Comparison of ENCODE assay signal across 29 cellular contexts in the genomic region with DNA sequence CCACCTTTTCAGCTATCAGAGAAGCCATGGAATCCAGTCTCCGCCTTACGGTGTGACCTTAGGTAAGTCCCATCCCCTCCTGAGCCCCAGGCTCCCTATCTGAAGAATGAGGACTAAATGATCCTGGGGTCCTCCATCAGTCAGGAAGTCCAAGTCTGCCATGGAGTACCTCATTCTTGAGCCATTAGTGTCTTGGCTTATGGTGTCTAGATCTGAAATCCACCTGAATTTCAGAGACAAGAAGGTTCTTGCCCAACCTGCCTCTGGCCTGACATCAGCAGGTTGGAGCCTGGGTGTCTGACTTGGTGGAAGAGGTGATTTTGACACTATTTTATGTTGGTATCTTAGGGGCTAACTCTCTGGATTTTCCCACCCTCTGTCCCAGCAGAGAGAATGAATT. TPM values are rescaled to one million over a fixed set of nuclear protein-coding genes. Genes with fewer than 3 reads are reported as not detected.
"Had no signal": no experiment of that assay in that cellular context is flagged by ENCODE, and none has a peak within 500 bp of the region (broad histone marks: within the 10 kb centered on the region; RNA-seq: fewer than 3 reads in every experiment).

No MANE protein-coding gene starts in this region.

- H3K9me3 Mint-ChIP-seq: activated CD4-positive, alpha-beta T cell treated with anti-CD3 and anti-CD28 coated beads, Interleukin-2, amount 10 ng/mL, durations not matched to agents 24 days and 14 days; activated naive CD8-positive, alpha-beta T cell treated with anti-CD3 and anti-CD28 coated beads, Interleukin-2, amount 50 U/mL, for 24 hours; activated T-cell treated with anti-CD3 and anti-CD28 coated beads, Interleukin-2, amount 50 U/mL, for 24 hours; activated T-helper 2 cell treated with anti-CD3 and anti-CD28 coated beads, Interferon-gamma antibody, Interleukin-2, Interleukin-4, amounts not matched to agents 10 μg/mL and 5 μg/mL and 100 μg/mL, durations not matched to agents 14 hours and 24 hours and 36 hours; central memory CD8-positive, alpha-beta T cell; T-helper 1 cell treated with Interleukin-12 subunit alpha and Interleukin-12 subunit beta and Interleukin-4 antibody, amounts not matched to agents 30 μg/mL and 1 μg/mL, for 36 hours; T-helper 2 cell treated with Interferon-gamma antibody and Interleukin-4, amounts not matched to agents 5 μg/mL and 100 μg/mL, for 36 hours had no signal

- H3K4me2 ChIP-seq: SK-N-SH had no signal

- H3K9ac ChIP-seq: SK-N-SH had no signal

- H3K27ac Mint-ChIP-seq: activated CD4-positive, alpha-beta T cell treated with anti-CD3 and anti-CD28 coated beads, Interleukin-2, amount 10 ng/mL, durations not matched to agents 24 days and 14 days; activated CD8-positive, alpha-beta T cell treated with anti-CD3 and anti-CD28 coated beads, Interleukin-2, amount 10 ng/mL, durations not matched to agents 7 days and 5 days; activated naive CD8-positive, alpha-beta T cell; activated naive CD8-positive, alpha-beta T cell treated with anti-CD3 and anti-CD28 coated beads, Interleukin-2, amount 50 U/mL, for 24 hours; activated T-cell treated with anti-CD3 and anti-CD28 coated beads, Interleukin-2, amount 50 U/mL, for 24 hours; activated T-helper 2 cell treated with anti-CD3 and anti-CD28 coated beads, Interferon-gamma antibody, Interleukin-2, Interleukin-4, amounts not matched to agents 10 μg/mL and 5 μg/mL and 100 μg/mL, durations not matched to agents 14 hours and 24 hours and 36 hours; brain; T-helper 1 cell treated with Interleukin-12 subunit alpha and Interleukin-12 subunit beta and Interleukin-4 antibody, amounts not matched to agents 30 μg/mL and 1 μg/mL, for 36 hours; T-helper 2 cell treated with Interferon-gamma antibody and Interleukin-4, amounts not matched to agents 5 μg/mL and 100 μg/mL, for 36 hours had no signal

- H3K4me1 ChIP-seq: Peyer's patch, SJSA1 had no signal

- H3K4me1 Mint-ChIP-seq: activated CD4-positive, alpha-beta T cell treated with anti-CD3 and anti-CD28 coated beads, Interleukin-2, amount 10 ng/mL, durations not matched to agents 24 days and 14 days; activated naive CD8-positive, alpha-beta T cell treated with anti-CD3 and anti-CD28 coated beads, Interleukin-2, amount 50 U/mL, for 24 hours; brain; central memory CD8-positive, alpha-beta T cell had no signal

- H3K27ac ChIP-seq: Peyer's patch, SJSA1 had no signal

- H3K27me3 Mint-ChIP-seq: activated CD4-positive, alpha-beta T cell treated with anti-CD3 and anti-CD28 coated beads, Interleukin-2, amount 10 ng/mL, durations not matched to agents 24 days and 14 days; activated naive CD8-positive, alpha-beta T cell had no signal

- H3K9me3 ChIP-seq: Peyer's patch, SJSA1, SK-N-SH had no signal

- H3K4me3 ChIP-seq: Peyer's patch, SJSA1 had no signal

- H3K4me3 Mint-ChIP-seq: activated CD4-positive, alpha-beta T cell treated with anti-CD3 and anti-CD28 coated beads, Interleukin-2, amount 10 ng/mL, durations not matched to agents 24 days and 14 days; activated CD8-positive, alpha-beta T cell treated with anti-CD3 and anti-CD28 coated beads, Interleukin-2, amount 10 ng/mL, durations not matched to agents 7 days and 5 days; activated naive CD8-positive, alpha-beta T cell; activated naive CD8-positive, alpha-beta T cell treated with anti-CD3 and anti-CD28 coated beads, Interleukin-2, amount 50 U/mL, for 24 hours; activated T-cell treated with anti-CD3 and anti-CD28 coated beads, Interleukin-2, amount 50 U/mL, for 24 hours; brain; central memory CD8-positive, alpha-beta T cell; T-helper 1 cell treated with Interleukin-12 subunit alpha and Interleukin-12 subunit beta and Interleukin-4 antibody, amounts not matched to agents 30 μg/mL and 1 μg/mL, for 36 hours; T-helper 2 cell treated with Interferon-gamma antibody and Interleukin-4, amounts not matched to agents 5 μg/mL and 100 μg/mL, for 36 hours had no signal

- H3K36me3 ChIP-seq: Peyer's patch, SJSA1 had no signal

- H3K27me3 ChIP-seq: Peyer's patch, SJSA1 had no signal

- DNase-seq: activated CD4-positive, alpha-beta T cell treated with anti-CD3 and anti-CD28 coated beads, Interleukin-2, amount 10 ng/mL, durations not matched to agents 24 days and 14 days; activated CD4-positive, alpha-beta T cell treated with anti-CD3 and anti-CD28 coated beads, Interleukin-2, amount 50 U/mL, for 48 hours; activated CD8-positive, alpha-beta T cell treated with anti-CD3 and anti-CD28 coated beads, Interleukin-2, amount 10 ng/mL, durations not matched to agents 7 days and 5 days; activated gamma-delta T cell; activated naive CD4-positive, alpha-beta T cell treated with Interleukin-2 at 50 U/mL for 16 hours; activated naive CD8-positive, alpha-beta T cell treated with anti-CD3 and anti-CD28 coated beads, Interleukin-2, amount 50 U/mL, for 24 hours; activated T-cell treated with anti-CD3 and anti-CD28 coated beads, Interleukin-2, amount 50 U/mL, for 24 hours; anterior cingulate cortex; NCI-H1105; NCI-H1417 treated with DMSO at 0.1 percent for 48 hours; NCI-H187 treated with DMSO at 0.1 percent for 48 hours; NCI-H2081 treated with DMSO at 0.1 percent for 48 hours; NCI-H226; NCI-H446 treated with DMSO at 0.1 percent for 48 hours; NCI-H524; NK-92 treated with Interleukin-12 subunit alpha and Interleukin-12 subunit beta, amount 100 ng/mL, for 24 hours; PC-3; Peyer's patch; RPMI8226; SHP77 treated with DMSO at 0.1 percent for 48 hours; SK-N-SH had no signal

- H3K36me3 Mint-ChIP-seq: activated naive CD8-positive, alpha-beta T cell; brain had no signal

RNA-seq across cellular contexts. Expression of a gene that starts 47.1 kb away (rescaled TPM):
- total RNA-seq: activated CD4-positive, alpha-beta T cell treated with anti-CD3 and anti-CD28 coated beads, Interleukin-2, amount 10 ng/mL, durations not matched to agents 24 days and 14 days; activated CD8-positive, alpha-beta T cell treated with anti-CD3 and anti-CD28 coated beads, Interleukin-2, amount 10 ng/mL, durations not matched to agents 7 days and 5 days; activated T-helper 2 cell treated with anti-CD3 and anti-CD28 coated beads, Interferon-gamma antibody, Interleukin-2, Interleukin-4, amounts not matched to agents 10 μg/mL and 5 μg/mL and 100 μg/mL, durations not matched to agents 14 hours and 24 hours and 36 hours; M059J had no signal
